1 cellular context compared by ENCODE assay signal in the genomic region with DNA sequence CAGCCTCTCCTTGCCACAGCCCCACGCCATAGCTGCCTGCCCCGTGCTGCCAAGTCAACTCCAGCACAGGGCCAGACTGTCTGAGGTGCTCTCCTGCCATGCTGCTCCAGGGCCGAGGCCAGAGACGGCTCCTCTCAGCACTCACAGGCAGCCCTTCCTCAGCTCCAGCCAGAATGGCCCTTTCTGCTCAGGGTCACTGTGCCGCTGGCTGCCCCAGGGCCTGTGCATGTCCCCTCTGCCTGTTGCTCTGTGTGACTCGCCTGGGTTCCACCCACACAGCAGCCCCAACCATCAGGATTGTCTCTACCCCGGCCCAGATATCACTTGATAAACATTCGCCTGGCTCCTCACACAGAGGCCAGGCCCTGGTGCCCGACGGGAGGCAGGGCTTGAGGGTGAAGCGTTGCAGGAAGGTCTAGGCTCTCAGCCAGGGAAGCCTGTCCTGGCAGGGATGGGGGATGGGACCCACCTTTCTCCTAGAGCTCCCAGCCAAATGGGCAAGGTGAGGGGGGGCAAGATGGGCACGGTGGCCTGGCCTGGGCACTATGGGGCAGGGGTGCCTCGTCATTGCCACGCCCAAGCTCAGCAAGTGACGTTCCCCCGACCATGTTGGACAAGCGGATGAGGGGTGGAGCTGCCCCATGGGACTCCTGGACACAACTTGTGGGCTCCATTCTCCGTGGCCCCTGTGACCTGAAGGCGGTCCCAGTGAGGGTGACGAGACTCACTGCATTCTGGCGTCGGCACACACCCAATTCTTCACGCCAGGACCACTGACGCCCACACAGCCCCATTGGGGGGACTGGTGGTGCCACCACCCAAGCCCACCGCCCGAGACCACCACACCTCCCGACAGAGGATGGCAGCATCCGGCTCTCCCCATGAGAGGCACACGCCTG.
TF ChIP-seq lines count a peak whose summit lies in the region.

No MANE protein-coding gene starts in this region.

TF ChIP-seq in SK-N-SH treated with all-trans-retinoic acid at 6 μM for 48 hours, 23 proteins besides CTCF, POLR2A, EP300 and RAD21 (continued from another document):
- TF ChIP-seq CSDC2 (CRISPR knock-in tag; IDR thresholded peaks at IDR 0.05), result no peak
